20 cellular contexts compared by ENCODE assay signal in genomic region chr16:73337371-73337770, GRCh38.
"Had no signal": no experiment of that assay in that cellular context is flagged by ENCODE, and none has a peak within 500 bp of the region (broad histone marks: within the 10 kb centered on the region; RNA-seq: fewer than 3 reads in every experiment).

No MANE protein-coding gene starts in this region.

- FAIRE-seq: endothelial cell of umbilical vein had no signal

- H2AFZ ChIP-seq: hepatocyte had no signal

- H3K36me3 ChIP-seq: colonic mucosa, sigmoid colon, tibial nerve, upper lobe of right lung had no signal

- H3K4me1 ChIP-seq: colonic mucosa, sigmoid colon, testis, tibial nerve, upper lobe of right lung had no signal

- H3K4me1 Mint-ChIP-seq: natural killer cell; neural crest cell; stimulated activated naive B cell treated with anti-CD40 and anti-IgM and Interleukin-4, amounts not matched to agents 10 μg/mL and 1 μg/mL and 100 μg/mL, for 72 hours; stimulated activated naive CD8-positive, alpha-beta T cell treated with anti-CD3 and anti-CD28 coated beads, Interleukin-15, amount 100 ng/mL, for 72 hours had no signal

- H3K4me3 Mint-ChIP-seq: endodermal cell; natural killer cell; neural crest cell; stimulated activated naive B cell treated with anti-CD40 and anti-IgM and Interleukin-4, amounts not matched to agents 10 μg/mL and 1 μg/mL and 100 μg/mL, for 72 hours; stimulated activated naive CD8-positive, alpha-beta T cell treated with anti-CD3 and anti-CD28 coated beads, Interleukin-15, amount 100 ng/mL, for 72 hours had no signal

- ATAC-seq: mucosa of descending colon; natural killer cell; stimulated activated naive B cell treated with anti-CD40 and anti-IgM and Interleukin-4, amounts not matched to agents 10 μg/mL and 1 μg/mL and 100 μg/mL, for 72 hours; stimulated activated naive CD8-positive, alpha-beta T cell treated with anti-CD3 and anti-CD28 coated beads, Interleukin-15, amount 100 ng/mL, for 72 hours; upper lobe of right lung had no signal

- H3K4me3 ChIP-seq: colonic mucosa, hepatocyte, mucosa of descending colon, sigmoid colon, skin epidermis, testis, tibial nerve, upper lobe of right lung had no signal

- DNase-seq: colonic mucosa; dermis blood vessel endothelial cell; effector CD4-positive, alpha-beta T cell; endodermal cell; foreskin melanocyte; mucosa of descending colon; natural killer cell; posterior cingulate gyrus; sigmoid colon; stimulated activated CD4-positive, alpha-beta T cell treated with anti-CD3 and anti-CD28 coated beads, Interleukin-2, amount 100 ng/mL, for 24 hours; stimulated activated CD4-positive, alpha-beta T cell treated with anti-CD3 and anti-CD28 coated beads, Interleukin-4, amount 100 ng/mL, for 4 hours; stimulated activated naive B cell treated with anti-CD40 and anti-IgM and Interleukin-4, amounts not matched to agents 10 μg/mL and 1 μg/mL and 100 μg/mL, for 72 hours; stimulated activated naive CD8-positive, alpha-beta T cell treated with anti-CD3 and anti-CD28 coated beads, Interleukin-15, amount 100 ng/mL, for 72 hours; testis; upper lobe of right lung had no signal

- H3K4me2 ChIP-seq: hepatocyte had no signal

- H3K9me3 Mint-ChIP-seq: endodermal cell; natural killer cell; neural crest cell; stimulated activated naive B cell treated with anti-CD40 and anti-IgM and Interleukin-4, amounts not matched to agents 10 μg/mL and 1 μg/mL and 100 μg/mL, for 72 hours; stimulated activated naive CD8-positive, alpha-beta T cell treated with anti-CD3 and anti-CD28 coated beads, Interleukin-15, amount 100 ng/mL, for 72 hours had no signal

- H3K27ac ChIP-seq: colonic mucosa, hepatocyte, sigmoid colon, skin epidermis, testis, tibial nerve, upper lobe of right lung had no signal

- H3K27me3 Mint-ChIP-seq: stimulated activated naive B cell treated with anti-CD40 and anti-IgM and Interleukin-4, amounts not matched to agents 10 μg/mL and 1 μg/mL and 100 μg/mL, for 72 hours; stimulated activated naive CD8-positive, alpha-beta T cell treated with anti-CD3 and anti-CD28 coated beads, Interleukin-15, amount 100 ng/mL, for 72 hours had no signal

- H3K27ac Mint-ChIP-seq: endodermal cell; natural killer cell; stimulated activated naive B cell treated with anti-CD40 and anti-IgM and Interleukin-4, amounts not matched to agents 10 μg/mL and 1 μg/mL and 100 μg/mL, for 72 hours; stimulated activated naive CD8-positive, alpha-beta T cell treated with anti-CD3 and anti-CD28 coated beads, Interleukin-15, amount 100 ng/mL, for 72 hours had no signal

- H3K9me3 ChIP-seq: colonic mucosa, mucosa of descending colon, sigmoid colon, testis, tibial nerve, upper lobe of right lung had no signal

- H3K79me2 ChIP-seq: hepatocyte had no signal

- H3K27me3 ChIP-seq: colonic mucosa, hepatocyte, sigmoid colon, testis, tibial nerve, upper lobe of right lung had no signal

- H3K36me3 Mint-ChIP-seq: natural killer cell; stimulated activated naive B cell treated with anti-CD40 and anti-IgM and Interleukin-4, amounts not matched to agents 10 μg/mL and 1 μg/mL and 100 μg/mL, for 72 hours had no signal
